ENCODE assay signal across 9 cellular contexts in genomic region chr3:71185733-71186455, GRCh38.
DNase-seq lines count a peak whose midpoint lies in the region; ATAC-seq and TF ChIP-seq lines count a peak whose summit lies in the region.
"Had no signal": no experiment of that assay in that cellular context is flagged by ENCODE, and none has a peak within 500 bp of the region (broad histone marks: within the 10 kb centered on the region; RNA-seq: fewer than 3 reads in every experiment).

No MANE protein-coding gene starts in this region.

- no peak overlapping the region for H3K9ac ChIP-seq in endodermal cell (ENCODE audit: extremely low read depth, low read length, poor library complexity, severe bottlenecking)

- H3K27ac Mint-ChIP-seq in activated CD4-positive, alpha-beta T cell treated with anti-CD3 and anti-CD28 coated beads for 36 hours = peak overlapping the region; percentile 83
- H3K27ac Mint-ChIP-seq in chondrocyte (ENCODE audit: unreplicated experiment) = peak overlapping the region; percentile 68
- peak overlapping the region; percentile 35 for H3K27ac Mint-ChIP-seq in progenitor cell of endocrine pancreas
- H3K27ac Mint-ChIP-seq in endodermal cell = no peak overlapping the region

- TF ChIP-seq CTCF in chondrocyte (IDR thresholded peaks at IDR 0.05) (no peak), progenitor cell of endocrine pancreas (IDR thresholded peaks at IDR 0.05; ENCODE audit: unreplicated experiment) (no peak), endodermal cell (conservative IDR thresholded peaks at IDR 0.05) (no peak)

- H3K4me1 Mint-ChIP-seq in activated CD4-positive, alpha-beta T cell treated with anti-CD3 and anti-CD28 coated beads for 36 hours = peaks cover 59% of the 10 kb centered on the region
- H3K4me1 Mint-ChIP-seq in chondrocyte (ENCODE audit: low read depth) (peaks cover 48% of the 10 kb centered on the region), progenitor cell of endocrine pancreas (ENCODE audit: low read depth) (peaks cover 35% of the 10 kb centered on the region), endodermal cell (peaks cover 12% of the 10 kb centered on the region)

- H3K9me3 ChIP-seq in endodermal cell (ENCODE audit: control insufficient read depth, low read length) = no peaks in the 10 kb centered on the region

- no peak overlapping the region for H3K4me3 ChIP-seq in endodermal cell (ENCODE audit: low read length)

- no peak overlapping the region for H3K27ac ChIP-seq in endodermal cell (ENCODE audit: low read depth, low read length)

- H3K36me3 ChIP-seq in endodermal cell (ENCODE audit: control insufficient read depth, insufficient read depth, low read length) = no peaks in the 10 kb centered on the region

- peaks cover 37% of the 10 kb centered on the region for H3K36me3 Mint-ChIP-seq in activated CD4-positive, alpha-beta T cell treated with anti-CD3 and anti-CD28 coated beads for 36 hours (ENCODE audit: low read depth)
- H3K36me3 Mint-ChIP-seq in chondrocyte (ENCODE audit: low read depth) (peaks cover 5% of the 10 kb centered on the region), progenitor cell of endocrine pancreas (ENCODE audit: insufficient read depth) (peaks cover 35% of the 10 kb centered on the region), endodermal cell (ENCODE audit: low read depth) (peaks cover 34% of the 10 kb centered on the region)

- POLR2A ChIA-PET in activated CD4-positive, alpha-beta T cell treated with anti-CD3 and anti-CD28 coated beads for 36 hours (lab: Charles Lee) = no interaction called here

- 95 to 100% methylated on average over 2 to 3 of the region's 3 CpGs for WGBS in endodermal cell (ENCODE audit: insufficient coverage in 1 of 2, insufficient read length in 1 of 2), 2 experiments

- CTCF ChIA-PET in activated CD4-positive, alpha-beta T cell treated with anti-CD3 and anti-CD28 coated beads for 36 hours (lab: Charles Lee) = interaction anchor here (0.6 to 1.1 kb wide), 2 partner anchors 12 to 208 kb away, joined by 3 to 5 read pairs; no protein-coding TSS in a partner anchor

- H3K4me1 ChIP-seq in endodermal cell (ENCODE audit: control insufficient read depth, insufficient read depth, low read length) = no peaks in the 10 kb centered on the region

- DNase-seq in activated CD4-positive, alpha-beta T cell treated with anti-CD3 and anti-CD28 coated beads for 36 hours = peak; percentile 38
- no peak for DNase-seq in activated CD4-positive, alpha-beta T cell treated with anti-CD3 and anti-CD28 coated beads for 1 hour
- peak; percentile 33 for DNase-seq in RKO (ENCODE audit: low spot score)
- no peak for DNase-seq in chondrocyte (ENCODE audit: low spot score)
- DNase-seq in progenitor cell of endocrine pancreas (ENCODE audit: low spot score, unreplicated experiment) = no peak
- no peak for DNase-seq in NCI-H1417 treated with DMSO at 0.1 percent for 48 hours (lab: John Stamatoyannopoulos, UW)
- DNase-seq in endodermal cell = no peak
- DNase-seq: Right ventricle myocardium superior had no signal

- no peaks in the 10 kb centered on the region for H3K9me3 Mint-ChIP-seq in activated CD4-positive, alpha-beta T cell treated with anti-CD3 and anti-CD28 coated beads for 36 hours (ENCODE audit: low read depth)
- H3K9me3 Mint-ChIP-seq in chondrocyte (ENCODE audit: low read depth) = no peaks in the 10 kb centered on the region
- H3K9me3 Mint-ChIP-seq in progenitor cell of endocrine pancreas (ENCODE audit: low read depth) = no peaks in the 10 kb centered on the region
- no peaks in the 10 kb centered on the region for H3K9me3 Mint-ChIP-seq in endodermal cell

- peak; percentile 70 for ATAC-seq in activated CD4-positive, alpha-beta T cell treated with anti-CD3 and anti-CD28 coated beads for 36 hours
- no peak for ATAC-seq in HG02840 (IDR thresholded peaks at IDR 0.05; ENCODE audit: low FRiP score, unreplicated experiment)

- H3K27me3 ChIP-seq in endodermal cell (ENCODE audit: control insufficient read depth, insufficient read depth, low read length, poor library complexity, severe bottlenecking) = no peaks in the 10 kb centered on the region

- intact Hi-C loops in activated CD4-positive, alpha-beta T cell treated with anti-CD3 and anti-CD28 coated beads for 36 hours (cut with DNase I, micrococcal nuclease) = loop anchor here in 1 of 2 experiments (5.0 kb wide), 2 partner anchors 34 to 54 kb away; no protein-coding TSS in a partner anchor

- no peaks in the 10 kb centered on the region for H3K27me3 Mint-ChIP-seq in activated CD4-positive, alpha-beta T cell treated with anti-CD3 and anti-CD28 coated beads for 36 hours
- H3K27me3 Mint-ChIP-seq in chondrocyte (ENCODE audit: low read depth) (no peaks in the 10 kb centered on the region), progenitor cell of endocrine pancreas (no peaks in the 10 kb centered on the region), endodermal cell (ENCODE audit: insufficient read depth) (no peaks in the 10 kb centered on the region)

- no peak overlapping the region for H3K4me3 Mint-ChIP-seq in activated CD4-positive, alpha-beta T cell treated with anti-CD3 and anti-CD28 coated beads for 36 hours
- no peak overlapping the region for H3K4me3 Mint-ChIP-seq in chondrocyte (ENCODE audit: unreplicated experiment)
- H3K4me3 Mint-ChIP-seq in progenitor cell of endocrine pancreas (ENCODE audit: low read depth) = no peak overlapping the region
- H3K4me3 Mint-ChIP-seq in endodermal cell = no peak overlapping the region

Comparison
In these comparisons a context has a peak if more than half of its experiments do, and no peak if none do; other contexts are left out.
1. DNase-seq: peak in activated CD4-positive, alpha-beta T cell treated with anti-CD3 and anti-CD28 coated beads for 36 hours (single experiment) and RKO (single experiment); none in activated CD4-positive, alpha-beta T cell treated with anti-CD3 and anti-CD28 coated beads for 1 hour (single experiment), chondrocyte (single experiment), progenitor cell of endocrine pancreas (single experiment), NCI-H1417 treated with DMSO at 0.1 percent for 48 hours (single experiment) and endodermal cell (single experiment).